ENCODE assay signal across 13 cellular contexts in genomic region chr1:209706622-209707021, GRCh38. TPM values are rescaled to one million over a fixed set of nuclear protein-coding genes. Genes with fewer than 3 reads are reported as not detected.
A peak's percentile ranks its signal among the peaks of the same experiment; 100 is the strongest.
DNase-seq lines count a peak whose midpoint lies in the region; ATAC-seq and TF ChIP-seq lines count a peak whose summit lies in the region.
"Had no signal": no experiment of that assay in that cellular context is flagged by ENCODE, and none has a peak within 500 bp of the region (broad histone marks: within the 10 kb centered on the region; RNA-seq: fewer than 3 reads in every experiment).

No MANE protein-coding gene starts in this region.

- intact Hi-C loops in activated CD4-positive, alpha-beta memory T cell treated with anti-CD3 and anti-CD28 coated beads for 36 hours (cut with micrococcal nuclease), result no loop called here
- intact Hi-C loops in activated CD8-positive, alpha-beta T cell treated with anti-CD3 and anti-CD28 coated beads for 36 hours (cut with micrococcal nuclease), result loop anchor here (5.0 kb wide), 1 partner anchor 41 kb away; no protein-coding TSS in a partner anchor

- POLR2A ChIA-PET in activated CD4-positive, alpha-beta memory T cell treated with anti-CD3 and anti-CD28 coated beads for 36 hours (lab: Charles Lee), result interaction anchor here (1.2 to 5.1 kb wide), 7 partner anchors 10 to 62 kb away, joined by 3 to 23 read pairs (median 8); no protein-coding TSS in a partner anchor
- POLR2A ChIA-PET in activated CD4-positive, alpha-beta memory T cell treated with anti-CD3 and anti-CD28 coated beads, Interleukin-2, amount 10 ng/mL, durations not matched to agents 7 days and 5 days (lab: Charles Lee), result no interaction called here
- POLR2A ChIA-PET in activated CD8-positive, alpha-beta T cell treated with anti-CD3 and anti-CD28 coated beads for 36 hours (lab: Charles Lee), result interaction anchor here (0.7 kb wide), 1 partner anchor 27 kb away, joined by 3 read pairs; no protein-coding TSS in a partner anchor

- ATAC-seq in stimulated activated naive CD8-positive, alpha-beta T cell treated with anti-CD3 and anti-CD28 coated beads, Interleukin-15, amount 100 ng/mL, for 72 hours, result no peak
- ATAC-seq in left lobe of liver, result peak; percentile 63
- no peak for ATAC-seq in activated CD8-positive, alpha-beta T cell treated with anti-CD3 and anti-CD28 coated beads for 36 hours

- CTCF ChIA-PET in activated CD4-positive, alpha-beta memory T cell treated with anti-CD3 and anti-CD28 coated beads for 36 hours (lab: Charles Lee), result interaction anchor here (0.9 to 1.6 kb wide), 3 partner anchors 61 to 137 kb away, joined by 3 to 5 read pairs (median 4); no protein-coding TSS in a partner anchor
- CTCF ChIA-PET in activated CD4-positive, alpha-beta memory T cell treated with anti-CD3 and anti-CD28 coated beads, Interleukin-2, amount 10 ng/mL, durations not matched to agents 7 days and 5 days (lab: Charles Lee), result interaction anchor here (1.3 kb wide), 1 partner anchor 30 kb away, joined by 3 read pairs; no protein-coding TSS in a partner anchor
- CTCF ChIA-PET in activated CD8-positive, alpha-beta T cell treated with anti-CD3 and anti-CD28 coated beads for 36 hours (lab: Charles Lee), result interaction anchor here (1.0 to 4.6 kb wide), 5 partner anchors 13 to 41 kb away, joined by 3 to 29 read pairs (median 4); no protein-coding TSS in a partner anchor

- peaks cover 35% of the 10 kb centered on the region for H3K36me3 Mint-ChIP-seq in activated CD4-positive, alpha-beta memory T cell treated with anti-CD3 and anti-CD28 coated beads for 36 hours
- H3K36me3 Mint-ChIP-seq in activated CD4-positive, alpha-beta memory T cell treated with anti-CD3 and anti-CD28 coated beads, Interleukin-2, amount 10 ng/mL, durations not matched to agents 7 days and 5 days (ENCODE audit: low read depth), result peaks cover 17% of the 10 kb centered on the region
- peaks cover 8% of the 10 kb centered on the region for H3K36me3 Mint-ChIP-seq in stimulated activated naive CD8-positive, alpha-beta T cell treated with anti-CD3 and anti-CD28 coated beads, Interleukin-15, Interleukin-2, amounts not matched to agents 100 ng/mL and 50 ng/mL, for 24 hours (ENCODE audit: low read depth)
- no peaks in the 10 kb centered on the region for H3K36me3 Mint-ChIP-seq in activated CD8-positive, alpha-beta T cell treated with anti-CD3 and anti-CD28 coated beads for 36 hours (ENCODE audit: low read depth)

- H3K9me3 Mint-ChIP-seq in activated CD4-positive, alpha-beta memory T cell treated with anti-CD3 and anti-CD28 coated beads for 36 hours, result no peaks in the 10 kb centered on the region
- H3K9me3 Mint-ChIP-seq in activated CD4-positive, alpha-beta memory T cell treated with anti-CD3 and anti-CD28 coated beads, Interleukin-2, amount 10 ng/mL, durations not matched to agents 7 days and 5 days, result no peaks in the 10 kb centered on the region
- H3K9me3 Mint-ChIP-seq in stimulated activated naive CD8-positive, alpha-beta T cell treated with anti-CD3 and anti-CD28 coated beads, Interleukin-15, Interleukin-2, amounts not matched to agents 100 ng/mL and 50 ng/mL, for 24 hours, result no peaks in the 10 kb centered on the region
- no peaks in the 10 kb centered on the region for H3K9me3 Mint-ChIP-seq in stimulated activated naive CD8-positive, alpha-beta T cell treated with anti-CD3 and anti-CD28 coated beads, Interleukin-15, amount 100 ng/mL, for 72 hours
- H3K9me3 Mint-ChIP-seq in activated CD8-positive, alpha-beta T cell treated with anti-CD3 and anti-CD28 coated beads for 36 hours, result no peaks in the 10 kb centered on the region

- no peak for TF ChIP-seq POLR2A in erythroblast (IDR thresholded peaks at IDR 0.05; ENCODE audit: low read length)

- peaks cover 86% of the 10 kb centered on the region for H3K4me1 Mint-ChIP-seq in activated CD4-positive, alpha-beta memory T cell treated with anti-CD3 and anti-CD28 coated beads for 36 hours (ENCODE audit: low read depth)
- H3K4me1 Mint-ChIP-seq in activated CD4-positive, alpha-beta memory T cell treated with anti-CD3 and anti-CD28 coated beads, Interleukin-2, amount 10 ng/mL, durations not matched to agents 7 days and 5 days, result peaks cover 74% of the 10 kb centered on the region
- peaks cover 67% of the 10 kb centered on the region for H3K4me1 Mint-ChIP-seq in stimulated activated naive CD8-positive, alpha-beta T cell treated with anti-CD3 and anti-CD28 coated beads, Interleukin-15, Interleukin-2, amounts not matched to agents 100 ng/mL and 50 ng/mL, for 24 hours (ENCODE audit: low read depth)
- peaks cover 58% of the 10 kb centered on the region for H3K4me1 Mint-ChIP-seq in stimulated activated naive CD8-positive, alpha-beta T cell treated with anti-CD3 and anti-CD28 coated beads, Interleukin-15, amount 100 ng/mL, for 72 hours
- peaks cover 45% of the 10 kb centered on the region for H3K4me1 Mint-ChIP-seq in activated CD8-positive, alpha-beta T cell treated with anti-CD3 and anti-CD28 coated beads for 36 hours (ENCODE audit: low read depth)

- peak overlapping the region; percentile 49 for H3K4me3 Mint-ChIP-seq in activated CD4-positive, alpha-beta memory T cell treated with anti-CD3 and anti-CD28 coated beads for 36 hours
- H3K4me3 Mint-ChIP-seq in activated CD4-positive, alpha-beta memory T cell treated with anti-CD3 and anti-CD28 coated beads, Interleukin-2, amount 10 ng/mL, durations not matched to agents 7 days and 5 days, result no peak overlapping the region
- no peak overlapping the region for H3K4me3 Mint-ChIP-seq in stimulated activated naive CD8-positive, alpha-beta T cell treated with anti-CD3 and anti-CD28 coated beads, Interleukin-15, Interleukin-2, amounts not matched to agents 100 ng/mL and 50 ng/mL, for 24 hours
- H3K4me3 Mint-ChIP-seq in stimulated activated naive CD8-positive, alpha-beta T cell treated with anti-CD3 and anti-CD28 coated beads, Interleukin-15, amount 100 ng/mL, for 72 hours, result no peak overlapping the region
- H3K4me3 Mint-ChIP-seq in activated CD8-positive, alpha-beta T cell treated with anti-CD3 and anti-CD28 coated beads for 36 hours, result no peak overlapping the region
- H3K4me3 Mint-ChIP-seq: CD4-positive, CD25-positive, alpha-beta regulatory T cell had no signal

- H3K27ac Mint-ChIP-seq in activated CD4-positive, alpha-beta memory T cell treated with anti-CD3 and anti-CD28 coated beads for 36 hours, result peak overlapping the region; percentile 91
- no peak overlapping the region for H3K27ac Mint-ChIP-seq in activated CD4-positive, alpha-beta memory T cell treated with anti-CD3 and anti-CD28 coated beads, Interleukin-2, amount 10 ng/mL, durations not matched to agents 7 days and 5 days
- peak overlapping the region; percentile 49 for H3K27ac Mint-ChIP-seq in stimulated activated naive CD8-positive, alpha-beta T cell treated with anti-CD3 and anti-CD28 coated beads, Interleukin-15, Interleukin-2, amounts not matched to agents 100 ng/mL and 50 ng/mL, for 24 hours
- H3K27ac Mint-ChIP-seq in stimulated activated naive CD8-positive, alpha-beta T cell treated with anti-CD3 and anti-CD28 coated beads, Interleukin-15, amount 100 ng/mL, for 72 hours, result peak overlapping the region in 1 of 2 donors; percentile 32
- H3K27ac Mint-ChIP-seq in activated CD8-positive, alpha-beta T cell treated with anti-CD3 and anti-CD28 coated beads for 36 hours, result no peak overlapping the region
- H3K27ac Mint-ChIP-seq: CD4-positive, CD25-positive, alpha-beta regulatory T cell had no signal

- no peak for DNase-seq in activated CD4-positive, alpha-beta memory T cell treated with anti-CD3 and anti-CD28 coated beads for 36 hours
- no peak for DNase-seq in activated CD4-positive, alpha-beta memory T cell treated with anti-CD3 and anti-CD28 coated beads, Interleukin-2, amount 10 ng/mL, durations not matched to agents 7 days and 5 days
- no peak for DNase-seq in stimulated activated naive CD8-positive, alpha-beta T cell treated with anti-CD3 and anti-CD28 coated beads, Interleukin-15, amount 100 ng/mL, for 72 hours
- DNase-seq in left lobe of liver (ENCODE audit: low spot score), result peak; percentile 73
- no peak for DNase-seq in activated CD8-positive, alpha-beta T cell treated with anti-CD3 and anti-CD28 coated beads for 36 hours
- no peak for DNase-seq in erythroblast (lab: John Stamatoyannopoulos, UW)
- DNase-seq: ACHN; CD4-positive, CD25-positive, alpha-beta regulatory T cell; DMS53; GF-D8 had no signal

- no peak for TF ChIP-seq CTCF in activated CD8-positive, alpha-beta T cell treated with anti-CD3 and anti-CD28 coated beads for 36 hours (IDR thresholded peaks at IDR 0.05)

- no peaks in the 10 kb centered on the region for H3K27me3 Mint-ChIP-seq in activated CD4-positive, alpha-beta memory T cell treated with anti-CD3 and anti-CD28 coated beads for 36 hours
- peaks cover 2% of the 10 kb centered on the region for H3K27me3 Mint-ChIP-seq in activated CD4-positive, alpha-beta memory T cell treated with anti-CD3 and anti-CD28 coated beads, Interleukin-2, amount 10 ng/mL, durations not matched to agents 7 days and 5 days
- peaks cover 4% of the 10 kb centered on the region for H3K27me3 Mint-ChIP-seq in stimulated activated naive CD8-positive, alpha-beta T cell treated with anti-CD3 and anti-CD28 coated beads, Interleukin-15, Interleukin-2, amounts not matched to agents 100 ng/mL and 50 ng/mL, for 24 hours
- no peaks in the 10 kb centered on the region for H3K27me3 Mint-ChIP-seq in stimulated activated naive CD8-positive, alpha-beta T cell treated with anti-CD3 and anti-CD28 coated beads, Interleukin-15, amount 100 ng/mL, for 72 hours
- H3K27me3 Mint-ChIP-seq in activated CD8-positive, alpha-beta T cell treated with anti-CD3 and anti-CD28 coated beads for 36 hours, result no peaks in the 10 kb centered on the region
- H3K27me3 Mint-ChIP-seq: CD4-positive, CD25-positive, alpha-beta regulatory T cell had no signal

RNA-seq across cellular contexts. Expression of gene HSD11B1, which starts 2.0 kb away (rescaled TPM):
- total RNA-seq in activated CD4-positive, alpha-beta memory T cell treated with anti-CD3 and anti-CD28 coated beads for 36 hours, result 10 to 100 TPM; 22.4 to 23.9 TPM
- total RNA-seq in activated CD4-positive, alpha-beta memory T cell treated with anti-CD3 and anti-CD28 coated beads, Interleukin-2, amount 10 ng/mL, durations not matched to agents 7 days and 5 days, result 10 to 100 TPM in 1 of 2 experiments, 1 to 10 TPM in 1; 8.7 to 11.4 TPM
- total RNA-seq in left lobe of liver, result 479 TPM
- total RNA-seq in activated CD8-positive, alpha-beta T cell treated with anti-CD3 and anti-CD28 coated beads for 36 hours, result under 1 TPM; 0.47 to 0.59 TPM
- total RNA-seq: H1 had no signal

RNA-seq across cellular contexts. Expression of gene G0S2, which starts 31.4 kb away (rescaled TPM):
- 10 to 100 TPM; 92.7 to 93.1 TPM for total RNA-seq in activated CD4-positive, alpha-beta memory T cell treated with anti-CD3 and anti-CD28 coated beads for 36 hours
- total RNA-seq in activated CD4-positive, alpha-beta memory T cell treated with anti-CD3 and anti-CD28 coated beads, Interleukin-2, amount 10 ng/mL, durations not matched to agents 7 days and 5 days, result 1 to 10 TPM; 7.3 to 7.6 TPM
- total RNA-seq in left lobe of liver, result 75.0 TPM
- total RNA-seq in activated CD8-positive, alpha-beta T cell treated with anti-CD3 and anti-CD28 coated beads for 36 hours, result 1 to 10 TPM; 4.9 to 5.7 TPM
- total RNA-seq: A172; CD4-positive, CD25-positive, alpha-beta regulatory T cell had no signal

RNA-seq across cellular contexts. Expression of gene TRAF3IP3, which starts 49.2 kb away (rescaled TPM):
- 100 to 1,000 TPM; 212 to 217 TPM for total RNA-seq in activated CD4-positive, alpha-beta memory T cell treated with anti-CD3 and anti-CD28 coated beads for 36 hours
- 100 to 1,000 TPM; 421 to 422 TPM for total RNA-seq in activated CD4-positive, alpha-beta memory T cell treated with anti-CD3 and anti-CD28 coated beads, Interleukin-2, amount 10 ng/mL, durations not matched to agents 7 days and 5 days
- total RNA-seq in left lobe of liver, result 1.4 TPM
- 100 to 1,000 TPM; 194 TPM for total RNA-seq in activated CD8-positive, alpha-beta T cell treated with anti-CD3 and anti-CD28 coated beads for 36 hours
- total RNA-seq: A172, H1 had no signal

RNA-seq across cellular contexts. Expression of gene LAMB3, which starts 54.4 kb away (rescaled TPM):
- 10 to 100 TPM; 14.6 to 14.7 TPM for total RNA-seq in activated CD4-positive, alpha-beta memory T cell treated with anti-CD3 and anti-CD28 coated beads for 36 hours
- 1 to 10 TPM; 4.2 to 4.4 TPM for total RNA-seq in activated CD4-positive, alpha-beta memory T cell treated with anti-CD3 and anti-CD28 coated beads, Interleukin-2, amount 10 ng/mL, durations not matched to agents 7 days and 5 days
- 7.8 TPM for total RNA-seq in left lobe of liver
- total RNA-seq in activated CD8-positive, alpha-beta T cell treated with anti-CD3 and anti-CD28 coated beads for 36 hours, result under 1 TPM; 0.60 to 0.70 TPM

Comparison
In these comparisons a context has a peak if more than half of its experiments do, and no peak if none do; other contexts are left out.
1. H3K27ac Mint-ChIP-seq: peak in activated CD4-positive, alpha-beta memory T cell treated with anti-CD3 and anti-CD28 coated beads for 36 hours (single experiment) and stimulated activated naive CD8-positive, alpha-beta T cell treated with anti-CD3 and anti-CD28 coated beads, Interleukin-15, Interleukin-2, amounts not matched to agents 100 ng/mL and 50 ng/mL, for 24 hours (single experiment); none in activated CD4-positive, alpha-beta memory T cell treated with anti-CD3 and anti-CD28 coated beads, Interleukin-2, amount 10 ng/mL, durations not matched to agents 7 days and 5 days (single experiment) and activated CD8-positive, alpha-beta T cell treated with anti-CD3 and anti-CD28 coated beads for 36 hours (single experiment).
2. RNA of gene HSD11B1, which starts 2.0 kb away (total RNA-seq): 479 TPM in left lobe of liver (single experiment); 22.4 to 23.9 TPM in activated CD4-positive, alpha-beta memory T cell treated with anti-CD3 and anti-CD28 coated beads for 36 hours, 8.7 to 11.4 TPM in activated CD4-positive, alpha-beta memory T cell treated with anti-CD3 and anti-CD28 coated beads, Interleukin-2, amount 10 ng/mL, durations not matched to agents 7 days and 5 days and 0.47 to 0.59 TPM in activated CD8-positive, alpha-beta T cell treated with anti-CD3 and anti-CD28 coated beads for 36 hours; every median in the first group is over 10 times any median in the second.
3. RNA of gene TRAF3IP3, which starts 49.2 kb away (total RNA-seq): 421 to 422 TPM in activated CD4-positive, alpha-beta memory T cell treated with anti-CD3 and anti-CD28 coated beads, Interleukin-2, amount 10 ng/mL, durations not matched to agents 7 days and 5 days, 212 to 217 TPM in activated CD4-positive, alpha-beta memory T cell treated with anti-CD3 and anti-CD28 coated beads for 36 hours and 194 TPM in activated CD8-positive, alpha-beta T cell treated with anti-CD3 and anti-CD28 coated beads for 36 hours; 1.4 TPM in left lobe of liver (single experiment); every median in the first group is over 10 times any median in the second.